Comparison of ENCODE assay signal across 1 cellular context in genomic region chr2:216107760-216108159, GRCh38.
TF ChIP-seq lines count a peak whose summit lies in the region.

No MANE protein-coding gene starts in this region.

TF ChIP-seq in HepG2, 621 proteins besides CTCF, POLR2A, EP300 and RAD21 (continued from another document and continues in another):
- peak; percentile 37; the same call in 1 of the 2 replicates for TF ChIP-seq ZNF512 (CRISPR knock-in tag; IDR thresholded peaks at IDR 0.05)
- TF ChIP-seq ZNF772 (CRISPR knock-in tag; IDR thresholded peaks at IDR 0.05): no peak
- no peak for TF ChIP-seq ERF (CRISPR knock-in tag; IDR thresholded peaks at IDR 0.05)
- TF ChIP-seq RBM39 (IDR thresholded peaks at IDR 0.05; ENCODE audit: low read depth, low read length, poor library complexity, severe bottlenecking): peak; percentile 29
- no peak for TF ChIP-seq HOXD1 (CRISPR knock-in tag; IDR thresholded peaks at IDR 0.05)
- TF ChIP-seq ZNF510 (CRISPR knock-in tag; IDR thresholded peaks at IDR 0.05; ENCODE audit: low read depth): no peak
- no peak for TF ChIP-seq RFX5 (IDR thresholded peaks at IDR 0.05; ENCODE audit: low read depth, low read length)
- TF ChIP-seq RXRB (CRISPR knock-in tag; IDR thresholded peaks at IDR 0.05; ENCODE audit: borderline replicate concordance): 0 out of 2 replicates have a peak, but pooled peaks have one; percentile 14
- TF ChIP-seq ZNF142 (CRISPR knock-in tag; IDR thresholded peaks at IDR 0.05): peak; percentile 75; the same call in 1 of the 2 replicates
- no peak for TF ChIP-seq CCAR2 (optimal IDR thresholded peaks at IDR 0.05; ENCODE audit: low read depth, low read length)
- no peak for TF ChIP-seq ZNF333 (CRISPR knock-in tag; IDR thresholded peaks at IDR 0.05; ENCODE audit: borderline replicate concordance)
- peak; percentile 54 for TF ChIP-seq ZFX (CRISPR knock-in tag; IDR thresholded peaks at IDR 0.05; ENCODE audit: low read depth)
- TF ChIP-seq BATF2 (CRISPR knock-in tag; IDR thresholded peaks at IDR 0.05): no peak
- TF ChIP-seq ZNF614 (CRISPR knock-in tag; IDR thresholded peaks at IDR 0.05; ENCODE audit: borderline replicate concordance): no peak
- TF ChIP-seq ZBTB21 (CRISPR knock-in tag; IDR thresholded peaks at IDR 0.05): no peak
- 0 out of 2 replicates have a peak, but pooled peaks have one; percentile 55 for TF ChIP-seq ZNF839 (CRISPR knock-in tag; IDR thresholded peaks at IDR 0.05; ENCODE audit: borderline replicate concordance)
- TF ChIP-seq SP5 (CRISPR knock-in tag; IDR thresholded peaks at IDR 0.05; ENCODE audit: borderline replicate concordance, low read depth): peak; percentile 50; the same call in 1 of the 2 replicates
- TF ChIP-seq GRHL1 (CRISPR knock-in tag; conservative IDR thresholded peaks at IDR 0.05): no peak
- TF ChIP-seq NR1H2 (CRISPR knock-in tag; IDR thresholded peaks at IDR 0.05; ENCODE audit: borderline replicate concordance, low read depth): no peak
- TF ChIP-seq ZNF292 (CRISPR knock-in tag; IDR thresholded peaks at IDR 0.05; ENCODE audit: borderline replicate concordance, low read depth): peak; percentile 81; the same call in 1 of the 2 replicates
- TF ChIP-seq ZNF350 (CRISPR knock-in tag; IDR thresholded peaks at IDR 0.05; ENCODE audit: borderline replicate concordance, low read depth): 0 out of 2 replicates have a peak, but pooled peaks have one; percentile 52
- TF ChIP-seq ZNF678 (CRISPR knock-in tag; IDR thresholded peaks at IDR 0.05): no peak
- no peak for TF ChIP-seq SOX6 (IDR thresholded peaks at IDR 0.05)
- TF ChIP-seq SOX6 (CRISPR knock-in tag; IDR thresholded peaks at IDR 0.05): peak; percentile 52
- no peak for TF ChIP-seq SP140L (CRISPR knock-in tag; IDR thresholded peaks at IDR 0.05; ENCODE audit: borderline replicate concordance)
- no peak for TF ChIP-seq ZBTB7B (CRISPR knock-in tag; IDR thresholded peaks at IDR 0.05)
- no peak for TF ChIP-seq ZBTB33 (CRISPR knock-in tag; IDR thresholded peaks at IDR 0.05)
- no peak for TF ChIP-seq ZIK1 (CRISPR knock-in tag; IDR thresholded peaks at IDR 0.05; ENCODE audit: borderline replicate concordance, low read depth)
- peak; percentile 58 for TF ChIP-seq ZNF781 (CRISPR knock-in tag; IDR thresholded peaks at IDR 0.05; ENCODE audit: borderline replicate concordance, not compliant biosample characterization)
- TF ChIP-seq HMGXB4 (CRISPR knock-in tag; IDR thresholded peaks at IDR 0.05; ENCODE audit: borderline replicate concordance in 1 of 2, low read depth in 1 of 2): 0 out of 4 replicates have a peak, but pooled peaks of 1 of the 2 experiments have one; percentile 62
- peak; percentile 57 for TF ChIP-seq ZNF687 (CRISPR knock-in tag; IDR thresholded peaks at IDR 0.05)
- TF ChIP-seq NONO (IDR thresholded peaks at IDR 0.05): no peak
- TF ChIP-seq NONO (CRISPR knock-in tag; conservative IDR thresholded peaks at IDR 0.05): peak; percentile 39; the same call in 1 of the 2 replicates
- TF ChIP-seq NCOA2 (CRISPR knock-in tag; IDR thresholded peaks at IDR 0.05): peak; percentile 32; the same call in 1 of the 2 replicates
- TF ChIP-seq ATF5 (CRISPR knock-in tag; IDR thresholded peaks at IDR 0.05; ENCODE audit: low read depth): 0 out of 2 replicates have a peak, but pooled peaks have one; percentile 5
- TF ChIP-seq CBFB (CRISPR knock-in tag; IDR thresholded peaks at IDR 0.05): no peak
- no peak for TF ChIP-seq KDM2A (CRISPR knock-in tag; IDR thresholded peaks at IDR 0.05; ENCODE audit: borderline replicate concordance, low read depth)
- TF ChIP-seq PHF8 (CRISPR knock-in tag; IDR thresholded peaks at IDR 0.05): peak; percentile 44
- TF ChIP-seq ZNF232 (CRISPR knock-in tag; IDR thresholded peaks at IDR 0.05; ENCODE audit: borderline replicate concordance): no peak
- no peak for TF ChIP-seq SCMH1 (CRISPR knock-in tag; IDR thresholded peaks at IDR 0.05; ENCODE audit: borderline replicate concordance)
- TF ChIP-seq ATRX (CRISPR knock-in tag; IDR thresholded peaks at IDR 0.05; ENCODE audit: borderline replicate concordance): no peak
- TF ChIP-seq MYNN (CRISPR knock-in tag; IDR thresholded peaks at IDR 0.05; ENCODE audit: low read depth): no peak
